In genomic region chr1:187516874-187517273, GRCh38 we compare ENCODE assay signal across 27 cellular contexts.
DNase-seq lines count a peak whose midpoint lies in the region; ATAC-seq, FAIRE-seq and TF ChIP-seq lines count a peak whose summit lies in the region.
"Had no signal": no experiment of that assay in that cellular context is flagged by ENCODE, and none has a peak within 500 bp of the region (broad histone marks: within the 10 kb centered on the region; RNA-seq: fewer than 3 reads in every experiment).

No MANE protein-coding gene starts in this region.

- H3K36me3 ChIP-seq in osteoblast (ENCODE audit: insufficient read depth, low read length): no peaks in the 10 kb centered on the region
- H3K36me3 ChIP-seq: BLaER1 treated with 17β-estradiol and CSF1 and Interleukin-3, amounts not matched to agents 10 nM and 100 nM; pancreas; upper lobe of right lung had no signal

- no peaks in the 10 kb centered on the region for H3K9me3 ChIP-seq in osteoblast (ENCODE audit: low read depth, low read length)
- H3K9me3 ChIP-seq: BLaER1 treated with 17β-estradiol and CSF1 and Interleukin-3, amounts not matched to agents 10 nM and 100 nM; pancreas; upper lobe of right lung had no signal

- no peaks in the 10 kb centered on the region for H4K20me1 ChIP-seq in osteoblast (ENCODE audit: insufficient read depth, low read length)
- H4K20me1 ChIP-seq: BLaER1 treated with 17β-estradiol and CSF1 and Interleukin-3, amounts not matched to agents 10 nM and 100 nM had no signal

- H3K27ac ChIP-seq in foreskin keratinocyte (no peak overlapping the region), osteoblast (ENCODE audit: low read depth, low read length) (no peak overlapping the region)
- H3K27ac ChIP-seq: BLaER1 treated with 17β-estradiol and CSF1 and Interleukin-3, amounts not matched to agents 10 nM and 100 nM; pancreas; PC-9; upper lobe of right lung had no signal

- ATAC-seq in foreskin keratinocyte (peak; percentile 91), GM18498 (IDR thresholded peaks at IDR 0.05; ENCODE audit: unreplicated experiment) (no peak), GM18502 (IDR thresholded peaks at IDR 0.05; ENCODE audit: poor library complexity, unreplicated experiment) (no peak)
- ATAC-seq: left ventricle myocardium superior; stimulated activated naive CD8-positive, alpha-beta T cell treated with anti-CD3 and anti-CD28 coated beads, Interleukin-15, Interleukin-2, amounts not matched to agents 100 U/mL and 50 U/mL, for 24 hours; upper lobe of right lung; WTC11 had no signal

- DNase-seq in DMS53 treated with DMSO at 0.1 percent for 48 hours (lab: John Stamatoyannopoulos, UW; ENCODE audit: unreplicated experiment) (peak; percentile 67), HPDE6-E6E7 (ENCODE audit: extremely low spot score) (peak; percentile 59), RCC 7860 (ENCODE audit: low spot score) (peak; percentile 24), foreskin keratinocyte (peak in 1 of 2 donors; percentile 46), osteoblast (ENCODE audit: insufficient read length, low spot score, missing footprints) (no peak)
- DNase-seq in stimulated activated CD4-positive, alpha-beta T cell treated with anti-CD3 and anti-CD28 coated beads, Interleukin-4, amount 100 ng/mL, for 24 hours: no peak
- DNase-seq: activated CD4-positive, alpha-beta T cell treated with anti-CD3 and anti-CD28 coated beads, Interleukin-2, amount 10 ng/mL, durations not matched to agents 24 days and 14 days; activated effector memory CD4-positive, alpha-beta T cell treated with anti-CD3 and anti-CD28 coated beads, Interleukin-2, amount 50 U/mL, for 16 hours; activated naive CD8-positive, alpha-beta T cell treated with anti-CD3 and anti-CD28 coated beads for 36 hours; activated T-cell treated with anti-CD3 and anti-CD28 coated beads, Interleukin-2, amount 50 U/mL, for 1 hour; anterior cingulate cortex; DMS79 treated with DMSO at 0.1 percent for 48 hours; islet precursor cell; left ventricle myocardium superior; NCI-H1048; NCI-H187; NK-92 treated with Interleukin-12 subunit alpha and Interleukin-12 subunit beta, amount 100 ng/mL, for 24 hours; PC-9; SIG-M5; stimulated activated naive CD8-positive, alpha-beta T cell treated with anti-CD3 and anti-CD28 coated beads, Interleukin-15, Interleukin-2, amounts not matched to agents 100 U/mL and 50 U/mL, for 24 hours; T1000; upper lobe of right lung had no signal

- no peak overlapping the region for H3K4me2 ChIP-seq in osteoblast (ENCODE audit: insufficient read depth, low read length)
- H3K4me2 ChIP-seq: BLaER1 treated with 17β-estradiol and CSF1 and Interleukin-3, amounts not matched to agents 10 nM and 100 nM; PC-9 had no signal

- H3K27me3 ChIP-seq in foreskin keratinocyte: no peaks in the 10 kb centered on the region
- H3K27me3 ChIP-seq in osteoblast (ENCODE audit: insufficient read depth, low read length): no peaks in the 10 kb centered on the region
- H3K27me3 ChIP-seq: BLaER1 treated with 17β-estradiol and CSF1 and Interleukin-3, amounts not matched to agents 10 nM and 100 nM; pancreas; upper lobe of right lung had no signal

- no peak for TF ChIP-seq CTCF in foreskin keratinocyte (conservative IDR thresholded peaks at IDR 0.05)
- no peak for TF ChIP-seq CTCF in osteoblast (IDR thresholded peaks at IDR 0.05; ENCODE audit: extremely low read depth, low read depth, low read length)

- H2AFZ ChIP-seq in osteoblast (ENCODE audit: low read length): no peak overlapping the region
- H2AFZ ChIP-seq: PC-9 had no signal

- H3K4me3 ChIP-seq in osteoblast (ENCODE audit: insufficient read depth, low read length): no peak overlapping the region
- H3K4me3 ChIP-seq: BLaER1 treated with 17β-estradiol and CSF1 and Interleukin-3, amounts not matched to agents 10 nM and 100 nM; pancreas; PC-9; upper lobe of right lung had no signal

- H3K79me2 ChIP-seq in osteoblast (ENCODE audit: insufficient read depth, low read length): no peaks in the 10 kb centered on the region

- H3K4me1 ChIP-seq in foreskin keratinocyte (no peaks in the 10 kb centered on the region), osteoblast (ENCODE audit: insufficient read depth, low read length) (no peaks in the 10 kb centered on the region)
- H3K4me1 ChIP-seq: upper lobe of right lung had no signal

- FAIRE-seq in RCC 7860 (lab: Jason Lieb, UNC): peak; percentile 65

Comparison
In these comparisons a context has a peak if more than half of its experiments do, and no peak if none do; other contexts are left out.
1. DNase-seq: peak in DMS53 treated with DMSO at 0.1 percent for 48 hours (single experiment), HPDE6-E6E7 (single experiment) and RCC 7860 (single experiment); none in osteoblast (single experiment) and stimulated activated CD4-positive, alpha-beta T cell treated with anti-CD3 and anti-CD28 coated beads, Interleukin-4, amount 100 ng/mL, for 24 hours (single experiment).